ENCODE assay signal across 2 cellular contexts in the genomic region with DNA sequence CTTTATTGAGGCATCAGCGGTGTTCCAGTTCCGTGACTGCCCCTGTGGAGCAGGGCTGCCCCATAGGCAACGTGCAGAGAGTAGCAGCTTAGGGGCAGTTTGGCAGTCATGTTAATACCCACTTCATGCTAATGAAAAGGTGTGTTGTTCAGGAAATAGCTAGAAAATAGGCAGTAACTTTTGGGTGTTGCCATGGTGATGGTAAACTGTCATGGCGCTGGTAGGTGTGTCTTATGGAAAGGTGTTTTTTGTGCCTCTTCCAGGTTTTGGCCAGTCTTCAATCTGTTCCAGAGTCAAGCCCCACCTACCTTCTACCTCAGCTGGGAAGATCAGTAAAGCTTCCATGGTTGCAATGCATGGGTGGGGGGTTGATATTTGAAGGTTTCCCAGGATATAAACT.
TF ChIP-seq lines count a peak whose summit lies in the region.

No MANE protein-coding gene starts in this region.

TF ChIP-seq in WTC11, 78 proteins besides CTCF, POLR2A, EP300 and RAD21:
- TF ChIP-seq ATF1 (CRISPR knock-in tag; IDR thresholded peaks at IDR 0.05) (no peak), HMGA2 (CRISPR knock-in tag; IDR thresholded peaks at IDR 0.05) (no peak), SOX15 (CRISPR knock-in tag; IDR thresholded peaks at IDR 0.05) (no peak), FOXP4 (CRISPR knock-in tag; IDR thresholded peaks at IDR 0.05) (no peak)

TF ChIP-seq in H1, 55 proteins besides CTCF, POLR2A, EP300 and RAD21:
- TF ChIP-seq JUN (IDR thresholded peaks at IDR 0.05; ENCODE audit: low read depth, low read length): no peak
- peak; percentile 58; the same call in 1 of the 2 replicates for TF ChIP-seq YY1 (IDR thresholded peaks at IDR 0.05; ENCODE audit: low read depth, low read length)
